22 cellular contexts compared by ENCODE assay signal in genomic region chr7:73438547-73439245, GRCh38. TPM values are rescaled to one million over a fixed set of nuclear protein-coding genes. Genes with fewer than 3 reads are reported as not detected.
DNase-seq lines count a peak whose midpoint lies in the region; ATAC-seq and TF ChIP-seq lines count a peak whose summit lies in the region.
"Had no signal": no experiment of that assay in that cellular context is flagged by ENCODE, and none has a peak within 500 bp of the region (broad histone marks: within the 10 kb centered on the region; RNA-seq: fewer than 3 reads in every experiment).

No MANE protein-coding gene starts in this region.

- H3K9ac ChIP-seq in H9 (ENCODE audit: extremely low read depth, insufficient read length, low read length): no peak overlapping the region

- H3K4me3 ChIP-seq in RWPE2 (ENCODE audit: severe bottlenecking): no peak overlapping the region
- no peak overlapping the region for H3K4me3 ChIP-seq in gastrocnemius medialis
- H3K4me3 ChIP-seq in thyroid gland (replicated peaks in 1 of 3): no peak overlapping the region
- H3K4me3 ChIP-seq: esophagus muscularis mucosa, left lung, tibial artery had no signal

- no CpG with 5 or more reads among the region's 13 CpGs for WGBS in H9 (ENCODE audit: extremely low coverage, insufficient read length, low lambda C conversion rate)
- 65 to 88% methylated on average over 4 to 5 of the region's 13 CpGs for WGBS in thyroid gland, 2 donors

- no peak overlapping the region for H2BK15ac ChIP-seq in H9 (ENCODE audit: low read depth, low read length)

- no peak overlapping the region for H3K4ac ChIP-seq in H9 (ENCODE audit: low read depth, low read length)

- H3K36me3 Mint-ChIP-seq in H9 (ENCODE audit: insufficient read depth in 1 of 3, low read depth in 3 of 3) (peaks cover 32 to 49% (median 48%) of the 10 kb centered on the region in 3 experiments; a peak in 6 of 7 replicates), endothelial cell (ENCODE audit: low read depth, unreplicated experiment) (peaks cover 31% of the 10 kb centered on the region)

- H4K8ac ChIP-seq in H9 (replicated peaks; ENCODE audit: insufficient read length, low read depth, low read length): no peak overlapping the region

- H2BK12ac ChIP-seq in H9 (ENCODE audit: insufficient read length, low read depth, low read length): no peak overlapping the region

- H3K4me2 ChIP-seq in H9 (ENCODE audit: insufficient read depth, insufficient read length, low read length): no peak overlapping the region

- no peak overlapping the region for H2AK5ac ChIP-seq in H9 (ENCODE audit: insufficient read length, low read length)

- ATAC-seq in RWPE2 (ENCODE audit: low read depth): 0 out of 3 replicates have a peak, but pooled peaks have one; percentile 6
- ATAC-seq in gastrocnemius medialis: peak; percentile 19 to 50
- ATAC-seq in HG03571 (IDR thresholded peaks at IDR 0.05; ENCODE audit: unreplicated experiment): no peak
- no peak for ATAC-seq in HG02763 (IDR thresholded peaks at IDR 0.05; ENCODE audit: unreplicated experiment)
- ATAC-seq: left lung had no signal

- H3K27me3 ChIP-seq in H9 (ENCODE audit: insufficient read depth, low read length) (no peaks in the 10 kb centered on the region; the same call in 1 of the 2 replicates), RWPE2 (ENCODE audit: insufficient read depth, poor library complexity, severe bottlenecking) (no peaks in the 10 kb centered on the region), gastrocnemius medialis (no peaks in the 10 kb centered on the region), thyroid gland (no peaks in the 10 kb centered on the region)

- no peak overlapping the region for H3T11ph ChIP-seq in H9 (ENCODE audit: low read length)

- peaks cover 0 to 3% of the 10 kb centered on the region in 2 experiments; a peak in 2 of 5 replicates for H3K9me3 Mint-ChIP-seq in H9
- H3K9me3 Mint-ChIP-seq in endothelial cell (ENCODE audit: unreplicated experiment): no peaks in the 10 kb centered on the region
- H3K9me3 Mint-ChIP-seq: activated T-helper 2 cell treated with anti-CD3 and anti-CD28 coated beads, Interferon-gamma antibody, Interleukin-2, Interleukin-4, amounts not matched to agents 10 μg/mL and 5 μg/mL and 100 μg/mL, durations not matched to agents 14 hours and 24 hours and 36 hours; stimulated activated naive CD8-positive, alpha-beta T cell treated with anti-CD3 and anti-CD28 coated beads, Interleukin-15, Interleukin-2, amounts not matched to agents 100 ng/mL and 50 ng/mL, for 24 hours had no signal

- DNase-seq in H9 (no peak), RWPE2 (ENCODE audit: low spot score) (no peak), endothelial cell (ENCODE audit: low spot score) (no peak), gastrocnemius medialis (peak in 1 of 2 donors; percentile 43), thyroid gland (no peak)
- DNase-seq: activated CD8-positive, alpha-beta memory T cell treated with anti-CD3 and anti-CD28 coated beads, Interleukin-2, amount 50 U/mL, for 4 hours; activated naive CD8-positive, alpha-beta T cell treated with anti-CD3 and anti-CD28 coated beads, Interleukin-2, amount 10 ng/mL, durations not matched to agents 7 days and 5 days; DMS79 treated with DMSO at 0.1 percent for 48 hours; effector CD4-positive, alpha-beta T cell; hippocampal formation; left lung; NCI-H1694; NCI-H69; SHP77 treated with DMSO at 0.1 percent for 48 hours; stimulated activated CD4-positive, alpha-beta T cell treated with anti-CD3 and anti-CD28 coated beads, Interleukin-4, amount 100 ng/mL, for 24 hours; tibial artery had no signal

- no peak overlapping the region for H2BK20ac ChIP-seq in H9 (ENCODE audit: low read depth, low read length, poor library complexity, severe bottlenecking)

- H3K27ac Mint-ChIP-seq in H9 (peak overlapping the region in 2 of 3 experiments; percentile 14 to 93; a peak in 5 of 7 replicates), endothelial cell (ENCODE audit: unreplicated experiment) (peak overlapping the region; percentile 52)
- H3K27ac Mint-ChIP-seq: activated naive CD8-positive, alpha-beta T cell treated with anti-CD3 and anti-CD28 coated beads, Interleukin-2, amount 10 ng/mL, durations not matched to agents 7 days and 5 days; activated T-helper 2 cell treated with anti-CD3 and anti-CD28 coated beads, Interferon-gamma antibody, Interleukin-2, Interleukin-4, amounts not matched to agents 10 μg/mL and 5 μg/mL and 100 μg/mL, durations not matched to agents 14 hours and 24 hours and 36 hours had no signal

- H3K56ac ChIP-seq in H9 (ENCODE audit: insufficient read length, low read depth, low read length): no peak overlapping the region

- H3K36me3 ChIP-seq in RWPE2 (ENCODE audit: low read depth) (peaks cover 40% of the 10 kb centered on the region), gastrocnemius medialis (peaks cover 0 to 33% of the 10 kb centered on the region in 2 donors), thyroid gland (peaks cover 31 to 37% of the 10 kb centered on the region in 2 donors)

- peaks cover 3 to 12% of the 10 kb centered on the region in 2 experiments for H3K4me1 Mint-ChIP-seq in H9
- peaks cover 19% of the 10 kb centered on the region for H3K4me1 Mint-ChIP-seq in endothelial cell (ENCODE audit: unreplicated experiment)

- no peaks in the 10 kb centered on the region for H3K79me1 ChIP-seq in H9 (ENCODE audit: insufficient read depth, low read depth, low read length, poor library complexity, severe bottlenecking)

- intact Hi-C loops in gastrocnemius medialis (cut with DNase I; ENCODE audit: low total_unique reads): no loop called here
- intact Hi-C loops in thyroid gland (cut with DNase I): no loop called here

- H3K18ac ChIP-seq in H9 (ENCODE audit: insufficient read length, low read depth, low read length): no peak overlapping the region

- no peak overlapping the region for H2AFZ ChIP-seq in H9 (ENCODE audit: low read length)

- H2BK5ac ChIP-seq in H9 (ENCODE audit: insufficient read length, low read length): no peak overlapping the region

- H2BK120ac ChIP-seq in H9 (ENCODE audit: low read depth, low read length, poor library complexity, severe bottlenecking): no peak overlapping the region

- no peaks in the 10 kb centered on the region for H3K23me2 ChIP-seq in H9 (ENCODE audit: insufficient read length, low read depth, low read length, poor library complexity, severe bottlenecking)

- no peaks in the 10 kb centered on the region for H4K20me1 ChIP-seq in H9 (ENCODE audit: control insufficient read depth, insufficient read depth, insufficient read length)

- no peak overlapping the region for H4K91ac ChIP-seq in H9 (ENCODE audit: insufficient read length, low read depth, low read length)

- in situ Hi-C loops in gastrocnemius medialis (cut with MboI; ENCODE audit: low sequenced_read_pairs in 4 of 4): no loop called here

- H4K5ac ChIP-seq in H9 (ENCODE audit: insufficient read length, low read depth, low read length): no peak overlapping the region

- TF ChIP-seq POLR2A in gastrocnemius medialis (IDR thresholded peaks at IDR 0.05) (no peak), thyroid gland (IDR thresholded peaks at IDR 0.05) (no peak)

- no peaks in the 10 kb centered on the region for H3K9me3 ChIP-seq in H9 (ENCODE audit: control insufficient read depth, low read depth, low read length)
- no peaks in the 10 kb centered on the region for H3K9me3 ChIP-seq in RWPE2 (ENCODE audit: severe bottlenecking)
- H3K9me3 ChIP-seq in gastrocnemius medialis: no peaks in the 10 kb centered on the region
- no peaks in the 10 kb centered on the region for H3K9me3 ChIP-seq in thyroid gland
- H3K9me3 ChIP-seq: esophagus muscularis mucosa, left lung had no signal

- no peak overlapping the region for H3K23ac ChIP-seq in H9 (ENCODE audit: insufficient read length, low read depth, low read length)

- H3K4me3 Mint-ChIP-seq in H9 (no peak overlapping the region), endothelial cell (ENCODE audit: unreplicated experiment) (no peak overlapping the region)
- H3K4me3 Mint-ChIP-seq: activated naive CD8-positive, alpha-beta T cell treated with anti-CD3 and anti-CD28 coated beads, Interleukin-2, amount 10 ng/mL, durations not matched to agents 7 days and 5 days; stimulated activated naive CD8-positive, alpha-beta T cell treated with anti-CD3 and anti-CD28 coated beads, Interleukin-15, Interleukin-2, amounts not matched to agents 100 ng/mL and 50 ng/mL, for 24 hours had no signal

- no peak for TF ChIP-seq CTCF in H9 (conservative IDR thresholded peaks at IDR 0.05)
- no peak for TF ChIP-seq CTCF in RWPE2 (IDR thresholded peaks at IDR 0.05; ENCODE audit: poor library complexity, severe bottlenecking)
- no peak for TF ChIP-seq CTCF in endothelial cell (IDR thresholded peaks at IDR 0.05; ENCODE audit: unreplicated experiment)
- no peak for TF ChIP-seq CTCF in gastrocnemius medialis (IDR thresholded peaks at IDR 0.05 in 4 of 5, conservative IDR thresholded peaks at IDR 0.05 in 1 of 5)
- no peak for TF ChIP-seq CTCF in thyroid gland (IDR thresholded peaks at IDR 0.05)

- H3K4me1 ChIP-seq in H9 (ENCODE audit: insufficient read depth, low read length) (no peaks in the 10 kb centered on the region), RWPE2 (ENCODE audit: insufficient read depth, poor library complexity, severe bottlenecking) (no peaks in the 10 kb centered on the region), gastrocnemius medialis (peaks cover 10 to 20% of the 10 kb centered on the region in 2 donors), thyroid gland (no peaks in the 10 kb centered on the region)

- no peak overlapping the region for H3K14ac ChIP-seq in H9 (ENCODE audit: insufficient read depth, low read length)

- H3K27ac ChIP-seq in H9 (ENCODE audit: insufficient read length, low read depth, low read length) (no peak overlapping the region), RWPE2 (ENCODE audit: poor library complexity, severe bottlenecking) (no peak overlapping the region), gastrocnemius medialis (peak overlapping the region in 1 of 4 donors; percentile 38), thyroid gland (no peak overlapping the region)
- H3K27ac ChIP-seq: left lung, tibial artery had no signal

- H3K27me3 Mint-ChIP-seq in H9 (ENCODE audit: low read depth) (peaks cover 14% of the 10 kb centered on the region), endothelial cell (ENCODE audit: unreplicated experiment) (peaks cover 16% of the 10 kb centered on the region)

- no peaks in the 10 kb centered on the region for H3K79me2 ChIP-seq in H9 (ENCODE audit: insufficient read depth, low read length)

RNA-seq across cellular contexts. Expression of gene FZD9, which starts 5.1 kb away (rescaled TPM):
- 1.9 and 2.1 TPM in 2 replicates for total RNA-seq in H9 (2021)
- 2.5 TPM for total RNA-seq in endothelial cell (ENCODE audit: unreplicated experiment)
- total RNA-seq in gastrocnemius medialis: 10 to 100 TPM in 3 of 4 donors, 1 to 10 TPM in 1; 9.1 to 22.0 (median 11.7) TPM
- 1 to 10 TPM; 1.2 to 4.6 (median 1.9) TPM for total RNA-seq in thyroid gland
- total RNA-seq: T-helper 1 cell treated with Interleukin-12 subunit alpha and Interleukin-12 subunit beta and Interleukin-4 antibody, amounts not matched to agents 30 ng/mL and 1 ng/mL, for 36 hours had no signal

Comparison
In these comparisons a context has a peak if more than half of its experiments do, and no peak if none do; other contexts are left out.
1. ATAC-seq: peak in RWPE2 (single experiment) and gastrocnemius medialis (2 of 2); none in HG03571 (single experiment) and HG02763 (single experiment).